Comparison of ENCODE assay signal across 9 cellular contexts in the genomic region with DNA sequence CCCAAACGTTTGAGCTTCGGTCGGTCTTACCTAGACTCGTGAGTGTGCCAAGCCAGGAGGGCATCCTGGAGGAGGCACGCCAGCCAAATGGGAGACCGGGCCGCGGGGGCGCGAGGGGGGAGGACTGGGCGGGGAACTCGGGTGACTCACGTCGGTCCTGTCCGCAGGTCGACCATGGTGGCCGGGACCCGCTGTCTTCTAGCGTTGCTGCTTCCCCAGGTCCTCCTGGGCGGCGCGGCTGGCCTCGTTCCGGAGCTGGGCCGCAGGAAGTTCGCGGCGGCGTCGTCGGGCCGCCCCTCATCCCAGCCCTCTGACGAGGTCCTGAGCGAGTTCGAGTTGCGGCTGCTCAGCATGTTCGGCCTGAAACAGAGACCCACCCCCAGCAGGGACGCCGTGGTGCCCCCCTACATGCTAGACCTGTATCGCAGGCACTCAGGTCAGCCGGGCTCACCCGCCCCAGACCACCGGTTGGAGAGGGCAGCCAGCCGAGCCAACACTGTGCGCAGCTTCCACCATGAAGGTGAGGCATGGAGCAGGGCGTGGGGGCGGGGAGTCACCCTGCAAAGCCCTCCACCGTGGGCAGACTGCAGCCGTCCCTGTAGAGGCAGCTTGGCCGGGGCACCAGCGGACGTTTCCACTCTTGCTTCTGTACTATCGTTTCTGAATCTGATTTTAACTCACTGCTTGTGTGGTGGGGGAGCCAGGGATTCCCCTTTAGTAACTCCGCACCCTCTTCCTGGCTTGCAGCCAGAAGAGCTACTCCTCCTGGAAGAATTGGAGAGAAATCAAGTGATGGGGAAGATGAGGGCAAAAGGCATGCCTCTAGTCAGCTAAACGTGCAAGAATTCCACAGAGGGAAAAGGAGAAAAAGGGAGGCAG. TPM values are rescaled to one million over a fixed set of nuclear protein-coding genes. Genes with fewer than 3 reads are reported as not detected.
DNase-seq lines count a peak whose midpoint lies in the region; ATAC-seq and TF ChIP-seq lines count a peak whose summit lies in the region.
"Had no signal": no experiment of that assay in that cellular context is flagged by ENCODE, and none has a peak within 500 bp of the region (broad histone marks: within the 10 kb centered on the region; RNA-seq: fewer than 3 reads in every experiment).

No MANE protein-coding gene starts in this region.

- H3K27ac Mint-ChIP-seq in T-cell = no peak overlapping the region
- no peak overlapping the region for H3K27ac Mint-ChIP-seq in activated CD4-positive, alpha-beta memory T cell treated with anti-CD3 and anti-CD28 coated beads for 36 hours
- H3K27ac Mint-ChIP-seq: CD4-positive, CD25-positive, alpha-beta regulatory T cell had no signal

- peak; percentile 3 to 12 for DNase-seq in NOMO-1 (lab: John Stamatoyannopoulos, UW; ENCODE audit: unreplicated experiment in 2 of 2)
- DNase-seq in NOMO-1 treated with dmso at 0.1 percent for 144 hours (lab: John Stamatoyannopoulos, UW; ENCODE audit: unreplicated experiment) = no peak
- DNase-seq in esophagus muscularis mucosa (ENCODE audit: extremely low spot score) = no peak
- peak; percentile 92 for DNase-seq in mesenteric fat pad (ENCODE audit: low spot score)
- DNase-seq in T-cell = no peak
- no peak for DNase-seq in KG1 (lab: John Stamatoyannopoulos, UW)
- DNase-seq in activated CD4-positive, alpha-beta memory T cell treated with anti-CD3 and anti-CD28 coated beads for 36 hours = no peak
- DNase-seq: CD4-positive, CD25-positive, alpha-beta regulatory T cell had no signal

- no peak for ATAC-seq in T-cell (replicated peaks in 1 of 4)

- no peak overlapping the region for H3K4me3 Mint-ChIP-seq in T-cell
- no peak overlapping the region for H3K4me3 Mint-ChIP-seq in activated CD4-positive, alpha-beta memory T cell treated with anti-CD3 and anti-CD28 coated beads for 36 hours
- H3K4me3 Mint-ChIP-seq: CD4-positive, CD25-positive, alpha-beta regulatory T cell had no signal

- H3K4me1 ChIP-seq in esophagus muscularis mucosa (peaks cover 15 to 39% (median 31%) of the 10 kb centered on the region in 4 donors), urinary bladder (ENCODE audit: insufficient read depth) (no peaks in the 10 kb centered on the region)

- no peak for TF ChIP-seq POLR2A in esophagus muscularis mucosa (IDR thresholded peaks at IDR 0.05; ENCODE audit: low read depth)

- peaks cover 6 to 8% (median 8%) of the 10 kb centered on the region in 3 donors for H3K4me1 Mint-ChIP-seq in T-cell
- H3K4me1 Mint-ChIP-seq in activated CD4-positive, alpha-beta memory T cell treated with anti-CD3 and anti-CD28 coated beads for 36 hours (ENCODE audit: low read depth) = peaks cover 3% of the 10 kb centered on the region

- 19% methylated on average over 16 of the region's 55 CpGs for WGBS in esophagus muscularis mucosa
- 5% methylated on average over 55 of the region's 55 CpGs for WGBS in urinary bladder

- H3K36me3 ChIP-seq in esophagus muscularis mucosa (no peaks in the 10 kb centered on the region), urinary bladder (ENCODE audit: insufficient read depth) (peaks cover 4% of the 10 kb centered on the region)

- peaks cover 34% of the 10 kb centered on the region in 2 donors for H3K27me3 Mint-ChIP-seq in T-cell
- peaks cover 43% of the 10 kb centered on the region for H3K27me3 Mint-ChIP-seq in activated CD4-positive, alpha-beta memory T cell treated with anti-CD3 and anti-CD28 coated beads for 36 hours

- no peak for TF ChIP-seq EP300 in esophagus muscularis mucosa (IDR thresholded peaks at IDR 0.05)

- H3K27me3 ChIP-seq in esophagus muscularis mucosa = peaks cover 0 to 11% (median 8%) of the 10 kb centered on the region in 4 donors

- no peak for TF ChIP-seq CTCF in esophagus muscularis mucosa (IDR thresholded peaks at IDR 0.05)

- no peaks in the 10 kb centered on the region for H3K9me3 ChIP-seq in esophagus muscularis mucosa

- intact Hi-C loops in esophagus muscularis mucosa (cut with DNase I) = loop anchor here (5.0 kb wide), 1 partner anchor 1087 kb away; no protein-coding TSS in a partner anchor
- intact Hi-C loops in activated CD4-positive, alpha-beta memory T cell treated with anti-CD3 and anti-CD28 coated beads for 36 hours (cut with micrococcal nuclease) = loop anchor here (5.0 to 10.0 kb wide), 3 partner anchors 325 to 1157 kb away; no protein-coding TSS in a partner anchor

- H3K27ac ChIP-seq in esophagus muscularis mucosa (replicated peaks in 1 of 4) = no peak overlapping the region
- H3K27ac ChIP-seq in urinary bladder (ENCODE audit: low read depth) = no peak overlapping the region

- no peaks in the 10 kb centered on the region for H3K36me3 Mint-ChIP-seq in T-cell
- H3K36me3 Mint-ChIP-seq in activated CD4-positive, alpha-beta memory T cell treated with anti-CD3 and anti-CD28 coated beads for 36 hours = no peaks in the 10 kb centered on the region
- H3K36me3 Mint-ChIP-seq: CD4-positive, CD25-positive, alpha-beta regulatory T cell had no signal

- H3K4me3 ChIP-seq in esophagus muscularis mucosa = peak overlapping the region; percentile 66 to 78 (median 76)
- H3K4me3 ChIP-seq in urinary bladder (ENCODE audit: low read depth, low read length) = peak overlapping the region; percentile 93

- H3K9me3 Mint-ChIP-seq in T-cell = no peaks in the 10 kb centered on the region
- H3K9me3 Mint-ChIP-seq in activated CD4-positive, alpha-beta memory T cell treated with anti-CD3 and anti-CD28 coated beads for 36 hours = no peaks in the 10 kb centered on the region

- POLR2A ChIA-PET in T-cell (lab: Charles Lee) = no interaction called here
- POLR2A ChIA-PET in activated CD4-positive, alpha-beta memory T cell treated with anti-CD3 and anti-CD28 coated beads for 36 hours (lab: Charles Lee) = no interaction called here

- CTCF ChIA-PET in T-cell (lab: Charles Lee) = no interaction called here
- CTCF ChIA-PET in activated CD4-positive, alpha-beta memory T cell treated with anti-CD3 and anti-CD28 coated beads for 36 hours (lab: Charles Lee) = no interaction called here

RNA-seq across cellular contexts. Expression of gene BMP2, which starts 2.7 kb away (rescaled TPM):
- 1 to 10 TPM; 5.8 to 8.6 (median 7.2) TPM for total RNA-seq in esophagus muscularis mucosa
- 14.3 TPM for total RNA-seq in mesenteric fat pad
- 9.1 TPM for total RNA-seq in urinary bladder
- 14.1 TPM for polyA plus RNA-seq in urinary bladder
- total RNA-seq in T-cell = under 1 TPM in 1 of 5 donors, not detected in 4; 0.13 TPM
- total RNA-seq in activated CD4-positive, alpha-beta memory T cell treated with anti-CD3 and anti-CD28 coated beads for 36 hours = not detected
- total RNA-seq: CD4-positive, CD25-positive, alpha-beta regulatory T cell had no signal
- polyA plus RNA-seq: CD4-positive, CD25-positive, alpha-beta regulatory T cell had no signal

Comparison
In these comparisons a context has a peak if more than half of its experiments do, and no peak if none do; other contexts are left out.
1. DNase-seq: peak in NOMO-1 (2 of 2) and mesenteric fat pad (single experiment); none in NOMO-1 treated with dmso at 0.1 percent for 144 hours (single experiment), esophagus muscularis mucosa (single experiment), T-cell (0 of 34), KG1 (single experiment) and activated CD4-positive, alpha-beta memory T cell treated with anti-CD3 and anti-CD28 coated beads for 36 hours (single experiment).